In genomic region chr13:40992678-40993077, GRCh38 we compare ENCODE assay signal across 8 cellular contexts. TPM values are rescaled to one million over a fixed set of nuclear protein-coding genes. Genes with fewer than 3 reads are reported as not detected.
DNase-seq lines count a peak whose midpoint lies in the region; ATAC-seq, FAIRE-seq and TF ChIP-seq lines count a peak whose summit lies in the region.

No MANE protein-coding gene starts in this region.

- no peaks in the 10 kb centered on the region for H3K9me3 Mint-ChIP-seq in activated T-cell treated with anti-CD3 and anti-CD28 coated beads, Interleukin-2, amount 50 U/mL, for 4 hours
- H3K9me3 Mint-ChIP-seq in T-cell, result no peaks in the 10 kb centered on the region
- H3K9me3 Mint-ChIP-seq in type B pancreatic cell, result no peaks in the 10 kb centered on the region

- peaks cover 76% of the 10 kb centered on the region for H3K4me1 Mint-ChIP-seq in activated T-cell treated with anti-CD3 and anti-CD28 coated beads, Interleukin-2, amount 50 U/mL, for 4 hours (ENCODE audit: low read depth)
- H3K4me1 Mint-ChIP-seq in T-cell, result peaks cover 82 to 91% (median 88%) of the 10 kb centered on the region in 3 donors
- H3K4me1 Mint-ChIP-seq in type B pancreatic cell (ENCODE audit: unreplicated experiment), result peaks cover 23% of the 10 kb centered on the region

- TF ChIP-seq CTCF in type B pancreatic cell (conservative IDR thresholded peaks at IDR 0.05), result no peak

- FAIRE-seq in islet of Langerhans (lab: Jason Lieb, UNC), result peak; percentile 77

- DNase-seq in activated T-cell treated with anti-CD3 and anti-CD28 coated beads, Interleukin-2, amount 50 U/mL, for 4 hours, result no peak
- DNase-seq in activated T-cell treated with anti-CD3 and anti-CD28 coated beads, Interleukin-2, amount 50 U/mL, for 48 hours, result no peak
- DNase-seq in T-cell (no peak), type B pancreatic cell (ENCODE audit: extremely low spot score, unreplicated experiment) (no peak), DMS79 (lab: John Stamatoyannopoulos, UW) (no peak)
- no peak for DNase-seq in stimulated activated CD8-positive, alpha-beta memory T cell treated with anti-CD3 and anti-CD28 coated beads, Interleukin-4, amount 100 ng/mL, for 48 hours

- peak in 1 of 2 donors; percentile 29 for ATAC-seq in activated T-cell treated with anti-CD3 and anti-CD28 coated beads, Interleukin-2, amount 50 U/mL, for 4 hours
- ATAC-seq in T-cell (replicated peaks in 1 of 4) (peak; percentile 41 to 64 (median 48)), GM21529 (IDR thresholded peaks at IDR 0.05; ENCODE audit: unreplicated experiment) (no peak)

- H3K36me3 Mint-ChIP-seq in activated T-cell treated with anti-CD3 and anti-CD28 coated beads, Interleukin-2, amount 50 U/mL, for 4 hours (ENCODE audit: insufficient read depth), result peaks cover 19% of the 10 kb centered on the region
- peaks cover 13% of the 10 kb centered on the region for H3K36me3 Mint-ChIP-seq in T-cell
- peaks cover 12% of the 10 kb centered on the region for H3K36me3 Mint-ChIP-seq in type B pancreatic cell

- H3K27ac Mint-ChIP-seq in T-cell, result peak overlapping the region; percentile 80 to 90
- H3K27ac Mint-ChIP-seq in type B pancreatic cell, result peak overlapping the region; percentile 96

- H3K4me3 Mint-ChIP-seq in activated T-cell treated with anti-CD3 and anti-CD28 coated beads, Interleukin-2, amount 50 U/mL, for 4 hours, result peak overlapping the region; percentile 11
- H3K4me3 Mint-ChIP-seq in T-cell (no peak overlapping the region), type B pancreatic cell (peak overlapping the region; percentile 50)

- CTCF ChIA-PET in T-cell (lab: Charles Lee), result interaction anchor here (0.7 to 1.9 kb wide), 13 partner anchors 10 to 54 kb away, joined by 3 to 12 read pairs (median 5); partner anchors contain the start of gene ELF1 (in 1 of the 2)

- POLR2A ChIA-PET in T-cell (lab: Charles Lee), result interaction anchor here in 1 of 2 donors (0.6 to 1.7 kb wide), 3 partner anchors 8 to 31 kb away, joined by 4 to 6 read pairs (median 5); no protein-coding TSS in a partner anchor

- no peaks in the 10 kb centered on the region for H3K27me3 Mint-ChIP-seq in activated T-cell treated with anti-CD3 and anti-CD28 coated beads, Interleukin-2, amount 50 U/mL, for 4 hours (ENCODE audit: low read depth)
- H3K27me3 Mint-ChIP-seq in T-cell (no peaks in the 10 kb centered on the region), type B pancreatic cell (no peaks in the 10 kb centered on the region)

RNA-seq across cellular contexts. Expression of gene ELF1, which starts 26.4 kb away (rescaled TPM):
- total RNA-seq in activated T-cell treated with anti-CD3 and anti-CD28 coated beads, Interleukin-2, amount 50 U/mL, for 4 hours, result 10 to 100 TPM; 49.0 to 56.6 (median 55.9) TPM
- total RNA-seq in T-cell (100 to 1,000 TPM; 133 to 221 (median 146) TPM), type B pancreatic cell (ENCODE audit: low replicate concordance) (47.4 and 97.2 TPM in 2 replicates)

Comparison
In these comparisons a context has a peak if more than half of its experiments do, and no peak if none do; other contexts are left out.
1. H3K4me3 Mint-ChIP-seq: peak in activated T-cell treated with anti-CD3 and anti-CD28 coated beads, Interleukin-2, amount 50 U/mL, for 4 hours (single experiment) and type B pancreatic cell (single experiment); none in T-cell (0 of 3).